Comparison of ENCODE assay signal across 31 cellular contexts in the genomic region with DNA sequence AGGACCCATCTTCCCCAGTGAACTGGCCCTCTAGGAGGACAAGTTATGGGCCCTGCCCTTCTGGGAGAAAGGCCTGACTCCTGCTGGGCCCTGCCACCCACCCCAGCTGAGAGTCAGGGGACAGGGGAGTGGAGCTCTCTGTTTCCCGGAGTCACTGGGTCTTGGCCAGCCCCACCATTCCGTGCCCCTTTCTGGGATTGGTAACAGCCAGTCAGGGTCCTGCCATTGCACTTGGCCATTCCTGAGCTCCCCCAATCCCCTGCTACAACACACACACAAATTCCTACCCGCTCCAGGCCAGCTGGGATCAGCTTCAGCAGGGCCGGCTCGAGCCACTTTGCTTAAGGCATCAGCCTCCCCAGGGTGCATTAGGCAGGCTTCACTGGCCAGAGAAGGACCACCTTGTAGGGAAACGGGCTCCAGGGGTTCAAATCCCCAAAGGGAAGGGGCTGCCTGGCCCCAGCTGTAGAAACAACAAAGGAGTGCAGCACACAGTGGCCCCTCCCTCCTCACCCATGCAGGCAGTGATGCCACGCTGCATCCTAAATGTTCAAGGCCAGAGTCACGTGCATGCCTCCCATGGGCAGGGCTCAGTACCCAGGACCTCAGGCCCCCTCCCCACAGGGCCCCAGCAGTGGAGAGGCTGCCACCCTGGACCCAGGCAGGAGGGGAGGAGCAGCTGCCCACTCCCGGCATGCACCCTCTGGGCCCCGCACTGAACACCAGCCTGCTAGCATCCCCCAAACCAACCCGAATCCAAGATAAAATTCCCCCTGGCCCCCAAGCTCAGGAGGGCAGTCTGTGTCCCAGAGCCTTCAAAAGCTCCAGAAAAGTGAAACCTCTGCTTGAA. TPM values are rescaled to one million over a fixed set of nuclear protein-coding genes. Genes with fewer than 3 reads are reported as not detected.
"Had no signal": no experiment of that assay in that cellular context is flagged by ENCODE, and none has a peak within 500 bp of the region (broad histone marks: within the 10 kb centered on the region; RNA-seq: fewer than 3 reads in every experiment).

No MANE protein-coding gene starts in this region.

- H3K4me3 ChIP-seq: SJCRH30, SK-N-MC had no signal

- H3K36me3 ChIP-seq: brain microvascular endothelial cell, SJCRH30 had no signal

- H3K9me3 ChIP-seq: SJCRH30 had no signal

- H3K4me1 ChIP-seq: SJCRH30 had no signal

- H3K27ac Mint-ChIP-seq: activated CD4-positive, alpha-beta T cell treated with anti-CD3 and anti-CD28 coated beads, Interleukin-2, amount 10 ng/mL, durations not matched to agents 24 days and 14 days; activated CD8-positive, alpha-beta T cell treated with anti-CD3 and anti-CD28 coated beads for 36 hours; activated naive CD8-positive, alpha-beta T cell treated with anti-CD3 and anti-CD28 coated beads for 36 hours; activated T-cell treated with anti-CD3 and anti-CD28 coated beads, Interleukin-2, amount 50 U/mL, for 72 hours; activated T-helper 17 cell treated with anti-CD3 and anti-CD28 coated beads, Interleukin-2, amount 50 U/mL, for 72 hours; T-helper 1 cell treated with Interleukin-12 subunit alpha and Interleukin-12 subunit beta and Interleukin-4 antibody, amounts not matched to agents 30 μg/mL and 1 μg/mL, for 36 hours; T-helper 2 cell treated with Interferon-gamma antibody and Interleukin-4, amounts not matched to agents 5 μg/mL and 100 μg/mL, for 36 hours had no signal

- ATAC-seq: activated CD8-positive, alpha-beta T cell treated with anti-CD3 and anti-CD28 coated beads for 36 hours; activated T-cell treated with anti-CD3 and anti-CD28 coated beads, Interleukin-2, amount 50 U/mL, for 72 hours; activated T-helper 17 cell treated with anti-CD3 and anti-CD28 coated beads, Interleukin-2, amount 50 U/mL, for 72 hours; Panc1 had no signal

- H3K27ac ChIP-seq: brain microvascular endothelial cell, SJCRH30, SK-N-MC had no signal

- H3K4me1 Mint-ChIP-seq: activated T-helper 17 cell treated with anti-CD3 and anti-CD28 coated beads, Interleukin-2, amount 50 U/mL, for 72 hours had no signal

- H3K9me3 Mint-ChIP-seq: activated CD4-positive, alpha-beta T cell treated with anti-CD3 and anti-CD28 coated beads, Interleukin-2, amount 10 ng/mL, durations not matched to agents 24 days and 14 days; activated CD8-positive, alpha-beta T cell treated with anti-CD3 and anti-CD28 coated beads for 36 hours; activated naive CD8-positive, alpha-beta T cell treated with anti-CD3 and anti-CD28 coated beads for 36 hours; activated T-cell treated with anti-CD3 and anti-CD28 coated beads, Interleukin-2, amount 50 U/mL, for 72 hours; activated T-helper 17 cell treated with anti-CD3 and anti-CD28 coated beads, Interleukin-2, amount 50 U/mL, for 72 hours; T-helper 1 cell treated with Interleukin-12 subunit alpha and Interleukin-12 subunit beta and Interleukin-4 antibody, amounts not matched to agents 30 μg/mL and 1 μg/mL, for 36 hours; T-helper 2 cell treated with Interferon-gamma antibody and Interleukin-4, amounts not matched to agents 5 μg/mL and 100 μg/mL, for 36 hours had no signal

- H3K4me3 Mint-ChIP-seq: activated CD4-positive, alpha-beta T cell treated with anti-CD3 and anti-CD28 coated beads, Interleukin-2, amount 10 ng/mL, durations not matched to agents 24 days and 14 days; activated CD8-positive, alpha-beta T cell treated with anti-CD3 and anti-CD28 coated beads for 36 hours; activated naive CD8-positive, alpha-beta T cell treated with anti-CD3 and anti-CD28 coated beads for 36 hours; activated T-cell treated with anti-CD3 and anti-CD28 coated beads, Interleukin-2, amount 50 U/mL, for 72 hours; activated T-helper 17 cell treated with anti-CD3 and anti-CD28 coated beads, Interleukin-2, amount 50 U/mL, for 72 hours; T-helper 1 cell treated with Interleukin-12 subunit alpha and Interleukin-12 subunit beta and Interleukin-4 antibody, amounts not matched to agents 30 μg/mL and 1 μg/mL, for 36 hours; T-helper 2 cell treated with Interferon-gamma antibody and Interleukin-4, amounts not matched to agents 5 μg/mL and 100 μg/mL, for 36 hours had no signal

- H3K27me3 ChIP-seq: brain microvascular endothelial cell had no signal

- H3K36me3 Mint-ChIP-seq: activated naive CD8-positive, alpha-beta T cell treated with anti-CD3 and anti-CD28 coated beads for 36 hours had no signal

- DNase-seq: activated CD4-positive, alpha-beta T cell treated with anti-CD3 and anti-CD28 coated beads, Interleukin-2, amount 10 ng/mL, durations not matched to agents 24 days and 14 days; activated CD4-positive, alpha-beta T cell treated with anti-CD3 and anti-CD28 coated beads, Interleukin-2, amount 50 U/mL, for 4 hours; activated CD8-positive, alpha-beta T cell treated with anti-CD3 and anti-CD28 coated beads for 36 hours; activated effector memory CD4-positive, alpha-beta T cell treated with anti-CD3 and anti-CD28 coated beads, Interleukin-2, amount 50 U/mL, for 16 hours; activated naive CD4-positive, alpha-beta T cell; activated naive CD4-positive, alpha-beta T cell treated with anti-CD3 and anti-CD28 coated beads, Interleukin-2, amount 50 U/mL, for 16 hours; activated naive CD8-positive, alpha-beta T cell treated with anti-CD3 and anti-CD28 coated beads for 36 hours; activated T-cell treated with anti-CD3 and anti-CD28 coated beads, Interleukin-2, amount 50 U/mL, for 1 hour; activated T-cell treated with anti-CD3 and anti-CD28 coated beads, Interleukin-2, amount 50 U/mL, for 72 hours; amniotic stem cell; brain microvascular endothelial cell; Karpas-422; KBM-7; NCI-H1105; NCI-H1417 treated with DMSO at 0.1 percent for 48 hours; NCI-H187 treated with DMSO at 0.1 percent for 48 hours; NCI-H2081 treated with DMSO at 0.1 percent for 48 hours; NCI-H226; NCI-H446 treated with DMSO at 0.1 percent for 48 hours; NCI-H524; SHP77; SJCRH30 had no signal

- H3K27me3 Mint-ChIP-seq: activated CD8-positive, alpha-beta T cell treated with anti-CD3 and anti-CD28 coated beads for 36 hours; activated naive CD8-positive, alpha-beta T cell treated with anti-CD3 and anti-CD28 coated beads for 36 hours had no signal

RNA-seq across cellular contexts. Expression of gene C16orf78, which starts 37.7 kb away (rescaled TPM):
- total RNA-seq: activated CD4-positive, alpha-beta T cell treated with anti-CD3 and anti-CD28 coated beads, Interleukin-2, amount 10 ng/mL, durations not matched to agents 24 days and 14 days; activated CD8-positive, alpha-beta memory T cell treated with anti-CD3 and anti-CD28 coated beads for 36 hours; activated CD8-positive, alpha-beta T cell treated with anti-CD3 and anti-CD28 coated beads for 36 hours; activated naive CD8-positive, alpha-beta T cell treated with anti-CD3 and anti-CD28 coated beads for 36 hours; activated T-cell treated with anti-CD3 and anti-CD28 coated beads, Interleukin-2, amount 50 U/mL, for 72 hours; activated T-helper 17 cell treated with anti-CD3 and anti-CD28 coated beads, Interleukin-2, amount 50 U/mL, for 72 hours; aorta; MCF 10A; RPMI7951; SJCRH30 had no signal
